ENCODE assay signal across 1 cellular context in genomic region chr1:32107742-32108661, GRCh38.
TF ChIP-seq lines count a peak whose summit lies in the region.

KPNA6 (plus strand) TSS chr1:32108056; CDS start chr1:32108131, 75 bp downstream.

TF ChIP-seq in GM12878, 131 proteins besides CTCF, POLR2A, EP300 and RAD21 (continued from another document and continues in another):
- no peak for TF ChIP-seq ZBTB4 (CRISPR knock-in tag; IDR thresholded peaks at IDR 0.05)
- TF ChIP-seq SMAD1 (IDR thresholded peaks at IDR 0.05; ENCODE audit: low read depth, partially characterized antibody) = no peak
- peak; percentile 97 for TF ChIP-seq YY1 (IDR thresholded peaks at IDR 0.05; ENCODE audit: low read depth, low read length)
- no peak for TF ChIP-seq IRF3 (IDR thresholded peaks at IDR 0.05)
- no peak for TF ChIP-seq SMARCA5 (IDR thresholded peaks at IDR 0.05)
- TF ChIP-seq ZBTB33 (IDR thresholded peaks at IDR 0.05) = no peak
- 0 out of 2 replicates have a peak, but pooled peaks have one; percentile 45 for TF ChIP-seq NBN (IDR thresholded peaks at IDR 0.05)
- TF ChIP-seq MAX (IDR thresholded peaks at IDR 0.05; ENCODE audit: low read depth, low read length) = peak; percentile 32; the same call in 1 of the 2 replicates
- TF ChIP-seq IKZF1 (conservative IDR thresholded peaks at IDR 0.05) = peak; percentile 21
- TF ChIP-seq BCL11A (IDR thresholded peaks at IDR 0.05; ENCODE audit: low read depth, low read length) = no peak
- TF ChIP-seq RBBP5 (conservative IDR thresholded peaks at IDR 0.05) = peak; percentile 69; the same call in 1 of the 2 replicates
- no peak for TF ChIP-seq MEF2A (IDR thresholded peaks at IDR 0.05; ENCODE audit: insufficient read depth, low read depth, low read length)
- TF ChIP-seq ATF2 (IDR thresholded peaks at IDR 0.05; ENCODE audit: low read length) = no peak
- no peak for TF ChIP-seq LARP7 (IDR thresholded peaks at IDR 0.05)
- no peak for TF ChIP-seq STAT1 (conservative IDR thresholded peaks at IDR 0.05)
- no peak for TF ChIP-seq YBX1 (IDR thresholded peaks at IDR 0.05)
- no peak for TF ChIP-seq MEF2B (IDR thresholded peaks at IDR 0.05; ENCODE audit: partially characterized antibody, poor library complexity, severe bottlenecking)
- TF ChIP-seq KAT2A (conservative IDR thresholded peaks at IDR 0.05; ENCODE audit: control insufficient read depth, low read depth, low read length) = no peak
- no peak for TF ChIP-seq ZNF622 (IDR thresholded peaks at IDR 0.05)
- TF ChIP-seq E2F8 (IDR thresholded peaks at IDR 0.05; ENCODE audit: low read depth, partially characterized antibody) = no peak
- TF ChIP-seq ZNF207 (IDR thresholded peaks at IDR 0.05; ENCODE audit: borderline replicate concordance) = peak; percentile 51; the same call in 1 of the 2 replicates
- no peak for TF ChIP-seq EZH2 (IDR thresholded peaks at IDR 0.05; ENCODE audit: borderline replicate concordance, control insufficient read depth, low read depth, low read length)
- no peak for TF ChIP-seq ZZZ3 (IDR thresholded peaks at IDR 0.05; ENCODE audit: control insufficient read depth, insufficient read length, low read depth)
- peak; percentile 34; the same call in 1 of the 2 replicates for TF ChIP-seq CBFB (IDR thresholded peaks at IDR 0.05; ENCODE audit: low read depth)
- TF ChIP-seq ZNF384 (IDR thresholded peaks at IDR 0.05; ENCODE audit: borderline replicate concordance, low read depth, low read length) = peak; percentile 41; the same call in 1 of the 2 replicates
- TF ChIP-seq NFYA (IDR thresholded peaks at IDR 0.05; ENCODE audit: borderline replicate concordance, low read depth, low read length) = no peak
- no peak for TF ChIP-seq CEBPB (IDR thresholded peaks at IDR 0.05; ENCODE audit: borderline replicate concordance in 1 of 2, low read depth in 2 of 2, low read length in 2 of 2)
- no peak for TF ChIP-seq ZBTB11 (CRISPR knock-in tag; IDR thresholded peaks at IDR 0.05)
- TF ChIP-seq ZSCAN29 (IDR thresholded peaks at IDR 0.05) = no peak
- TF ChIP-seq SREBF2 (IDR thresholded peaks at IDR 0.05; ENCODE audit: low read length) = no peak
- TF ChIP-seq ZNF24 (IDR thresholded peaks at IDR 0.05) = no peak
- peak; percentile 70 for TF ChIP-seq HCFC1 (IDR thresholded peaks at IDR 0.05; ENCODE audit: low read length)
- TF ChIP-seq RB1 (IDR thresholded peaks at IDR 0.05; ENCODE audit: borderline replicate concordance) = no peak
- 0 out of 2 replicates have a peak, but pooled peaks have one; percentile 52 for TF ChIP-seq MLLT1 (IDR thresholded peaks at IDR 0.05)
- TF ChIP-seq IRF5 (IDR thresholded peaks at IDR 0.05; ENCODE audit: borderline replicate concordance) = no peak
- TF ChIP-seq TBL1XR1 (IDR thresholded peaks at IDR 0.05; ENCODE audit: low read depth, low read length) = no peak
- no peak for TF ChIP-seq SRF (IDR thresholded peaks at IDR 0.05; ENCODE audit: low read depth in 2 of 2, low read length in 2 of 2)
- peak; percentile 62 for TF ChIP-seq ASH2L (IDR thresholded peaks at IDR 0.05; ENCODE audit: borderline replicate concordance, low read depth)
- peak; percentile 25 for TF ChIP-seq SIN3A (IDR thresholded peaks at IDR 0.05; ENCODE audit: low read depth, low read length)
